ENCODE assay signal across 28 cellular contexts in genomic region chr10:28211759-28212158, GRCh38.
"Had no signal": no experiment of that assay in that cellular context is flagged by ENCODE, and none has a peak within 500 bp of the region (broad histone marks: within the 10 kb centered on the region; RNA-seq: fewer than 3 reads in every experiment).

No MANE protein-coding gene starts in this region.

- DNase-seq: hippocampal formation; kidney; left colon; left lung; lower lobe of right lung; mammary epithelial cell; mesenchymal stem cell; naive thymus-derived CD8-positive, alpha-beta T cell; occipital lobe; psoas muscle; right lobe of liver; stimulated activated CD4-positive, alpha-beta T cell treated with anti-CD3 and anti-CD28 coated beads, Interleukin-12 subunit alpha, Interleukin-12 subunit beta, amount 100 ng/mL, for 4 hours; stimulated activated CD4-positive, alpha-beta T cell treated with anti-CD3 and anti-CD28 coated beads, Interleukin-15, amount 100 ng/mL, for 24 hours; stimulated activated CD4-positive, alpha-beta T cell treated with anti-CD3 and anti-CD28 coated beads, Interleukin-2, amount 100 ng/mL, for 24 hours; stimulated activated CD4-positive, alpha-beta T cell treated with anti-CD3 and anti-CD28 coated beads, Interleukin-4, amount 100 ng/mL, for 1 hour; stimulated activated naive B cell treated with anti-CD40 and anti-IgM and Interleukin-4, amounts not matched to agents 10 μg/mL and 1 μg/mL and 100 μg/mL, for 72 hours; stimulated activated naive CD8-positive, alpha-beta T cell treated with anti-CD3 and anti-CD28 coated beads, Interleukin-15, Interleukin-2, amounts not matched to agents 100 U/mL and 50 U/mL, for 24 hours; stomach; testis; thyroid gland; transverse colon; upper lobe of left lung had no signal

- H3K9me3 ChIP-seq: left lung, lower lobe of right lung, neutrophil, psoas muscle, right atrium auricular region, right lobe of liver, testis, thyroid gland, transverse colon, upper lobe of left lung, vagina had no signal

- H2AFZ ChIP-seq: parathyroid adenoma had no signal

- H3K4me2 ChIP-seq: smooth muscle cell had no signal

- H3K36me3 ChIP-seq: lower lobe of right lung, neutrophil, right atrium auricular region, right lobe of liver, stomach, thyroid gland, transverse colon, upper lobe of left lung, vagina had no signal

- ATAC-seq: left colon; left lung; lower lobe of right lung; naive thymus-derived CD8-positive, alpha-beta T cell; psoas muscle; right lobe of liver; stimulated activated naive B cell treated with anti-CD40 and anti-IgM and Interleukin-4, amounts not matched to agents 10 μg/mL and 1 μg/mL and 100 μg/mL, for 72 hours; stimulated activated naive CD8-positive, alpha-beta T cell treated with anti-CD3 and anti-CD28 coated beads, Interleukin-15, Interleukin-2, amounts not matched to agents 100 U/mL and 50 U/mL, for 24 hours had no signal

- H3K27me3 ChIP-seq: left lung, neutrophil, right atrium auricular region, right lobe of liver, stomach, testis, thyroid gland, transverse colon, upper lobe of left lung, vagina had no signal

- H3K9ac ChIP-seq: parathyroid adenoma had no signal

- H3K79me2 ChIP-seq: parathyroid adenoma had no signal

- H3K27ac ChIP-seq: left lung, lower lobe of right lung, neutrophil, parathyroid adenoma, psoas muscle, right atrium auricular region, right lobe of liver, stomach, testis, thyroid gland, transverse colon, upper lobe of left lung, vagina had no signal

- H3K4me1 ChIP-seq: left lung, lower lobe of right lung, parathyroid adenoma, psoas muscle, right atrium auricular region, right lobe of liver, testis, vagina had no signal

- H3K4me3 ChIP-seq: left lung, lower lobe of right lung, psoas muscle, right atrium auricular region, right lobe of liver, smooth muscle cell, stomach, testis, thyroid gland, transverse colon, upper lobe of left lung, vagina had no signal

- FAIRE-seq: islet of Langerhans, kidney had no signal
